Comparison of ENCODE assay signal across 1 cellular context in genomic region chr14:35133542-35134328, GRCh38.
TF ChIP-seq lines count a peak whose summit lies in the region.

No MANE protein-coding gene starts in this region.

TF ChIP-seq in WTC11, 78 proteins besides CTCF, POLR2A, EP300 and RAD21 (continued from another document):
- TF ChIP-seq PRDM15 (CRISPR knock-in tag; IDR thresholded peaks at IDR 0.05) (no peak), JUN (CRISPR knock-in tag; IDR thresholded peaks at IDR 0.05) (no peak), ERG (CRISPR knock-in tag; IDR thresholded peaks at IDR 0.05) (no peak), ATF6 (CRISPR knock-in tag; IDR thresholded peaks at IDR 0.05) (no peak), ATF3 (CRISPR knock-in tag; conservative IDR thresholded peaks at IDR 0.05) (no peak), TCF7 (CRISPR knock-in tag; IDR thresholded peaks at IDR 0.05; ENCODE audit: low read depth) (no peak), FOXP4 (CRISPR knock-in tag; IDR thresholded peaks at IDR 0.05) (no peak)
